ENCODE assay signal across 23 cellular contexts in genomic region chr11:101807521-101807920, GRCh38.
DNase-seq lines count a peak whose midpoint lies in the region; ATAC-seq and FAIRE-seq lines count a peak whose summit lies in the region.
"Had no signal": no experiment of that assay in that cellular context is flagged by ENCODE, and none has a peak within 500 bp of the region (broad histone marks: within the 10 kb centered on the region; RNA-seq: fewer than 3 reads in every experiment).

No MANE protein-coding gene starts in this region.

- DNase-seq in EH (ENCODE audit: low read depth) (peak; percentile 27), LHCN-M2 (ENCODE audit: low read depth) (peak; percentile 12), NCI-H1694 treated with DMSO at 0.1 percent for 48 hours (lab: John Stamatoyannopoulos, UW) (no peak)
- no peak for DNase-seq in stimulated activated CD4-positive, alpha-beta T cell treated with anti-CD3 and anti-CD28 coated beads, Interleukin-2, amount 100 ng/mL, for 48 hours
- DNase-seq: BE2C; CD8-positive, alpha-beta memory T cell; DMS 273 treated with DMSO at 0.1 percent for 48 hours; DMS79; Kasumi-1; NCI-H1105 treated with DMSO at 0.1 percent for 48 hours; NCI-H146; NCI-H2029; NCI-H446; NCI-H526; Peyer's patch; SIG-M5 had no signal

- FAIRE-seq in endometrium (lab: Jason Lieb, UNC) = peak; percentile 91
- FAIRE-seq: A204.1, GM12892, H1, K562 had no signal

- ATAC-seq in HG03460 (IDR thresholded peaks at IDR 0.05; ENCODE audit: unreplicated experiment) (no peak), esophagus mucosa (no peak)
- ATAC-seq: K562 had no signal

Comparison
In these comparisons a context has a peak if more than half of its experiments do, and no peak if none do; other contexts are left out.
1. DNase-seq: peak in EH (single experiment) and LHCN-M2 (single experiment); none in NCI-H1694 treated with DMSO at 0.1 percent for 48 hours (single experiment) and stimulated activated CD4-positive, alpha-beta T cell treated with anti-CD3 and anti-CD28 coated beads, Interleukin-2, amount 100 ng/mL, for 48 hours (0 of 2).